In the genomic region with DNA sequence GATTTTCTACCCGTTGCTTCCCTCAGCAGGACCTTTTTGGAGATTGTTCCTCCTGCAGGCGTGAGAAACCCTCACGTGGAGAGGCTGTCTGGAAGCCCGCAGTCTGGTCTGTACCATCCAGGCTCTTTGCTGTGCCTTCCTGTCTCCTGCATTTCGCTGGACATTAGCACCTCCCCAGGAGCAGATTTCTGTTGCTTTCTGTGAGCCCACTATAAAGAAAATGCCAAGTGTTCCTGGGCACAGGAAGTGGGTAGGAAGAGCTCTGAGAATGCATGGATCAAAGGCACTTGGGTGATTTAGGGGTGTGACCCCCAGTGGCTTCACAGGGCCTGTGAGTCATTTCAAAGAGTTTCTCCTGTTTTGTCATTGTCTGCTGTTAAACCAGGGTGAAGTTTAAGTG, we compare ENCODE assay signal across 11 cellular contexts. TPM values are rescaled to one million over a fixed set of nuclear protein-coding genes. Genes with fewer than 3 reads are reported as not detected.
DNase-seq lines count a peak whose midpoint lies in the region; ATAC-seq and TF ChIP-seq lines count a peak whose summit lies in the region.
"Had no signal": no experiment of that assay in that cellular context is flagged by ENCODE, and none has a peak within 500 bp of the region (broad histone marks: within the 10 kb centered on the region; RNA-seq: fewer than 3 reads in every experiment).

No MANE protein-coding gene starts in this region.

- H3K27me3 Mint-ChIP-seq in HFFc6 (ENCODE audit: insufficient read depth): no peaks in the 10 kb centered on the region; the same call in 1 of the 2 replicates
- H3K27me3 Mint-ChIP-seq: activated CD8-positive, alpha-beta T cell treated with anti-CD3 and anti-CD28 coated beads for 36 hours had no signal

- H3K4me1 Mint-ChIP-seq in HFFc6 (ENCODE audit: low read depth): peaks cover 57% of the 10 kb centered on the region

- peak overlapping the region; percentile 80 for H3K4me3 Mint-ChIP-seq in HFFc6
- H3K4me3 Mint-ChIP-seq: activated CD8-positive, alpha-beta T cell treated with anti-CD3 and anti-CD28 coated beads for 36 hours had no signal

- H3K27me3 ChIP-seq in left ventricle myocardium inferior (ENCODE audit: low read depth): no peaks in the 10 kb centered on the region
- no peaks in the 10 kb centered on the region for H3K27me3 ChIP-seq in stomach smooth muscle (ENCODE audit: control insufficient read depth in 1 of 2, insufficient read depth in 2 of 2, low read length in 2 of 2)
- H3K27me3 ChIP-seq in WERI-Rb-1 (ENCODE audit: insufficient read depth, low read depth, severe bottlenecking): no peaks in the 10 kb centered on the region

- H3K9me3 Mint-ChIP-seq in HFFc6: no peaks in the 10 kb centered on the region
- H3K9me3 Mint-ChIP-seq: activated CD8-positive, alpha-beta T cell treated with anti-CD3 and anti-CD28 coated beads for 36 hours had no signal

- TF ChIP-seq CTCF in HFFc6 (IDR thresholded peaks at IDR 0.05): no peak
- no peak for TF ChIP-seq CTCF in left ventricle myocardium inferior (IDR thresholded peaks at IDR 0.05; ENCODE audit: borderline replicate concordance)
- TF ChIP-seq CTCF in WERI-Rb-1 (IDR thresholded peaks at IDR 0.05; ENCODE audit: low read depth, low read length): no peak

- intact Hi-C loops in left ventricle myocardium inferior (cut with micrococcal nuclease): no loop called here

- H3K9me3 ChIP-seq in left ventricle myocardium inferior (replicated peaks) (peaks cover 10% of the 10 kb centered on the region), stomach smooth muscle (ENCODE audit: control insufficient read depth in 2 of 2, low read length in 2 of 2) (no peaks in the 10 kb centered on the region), WERI-Rb-1 (ENCODE audit: severe bottlenecking) (no peaks in the 10 kb centered on the region)

- peak overlapping the region; percentile 88 for H3K27ac Mint-ChIP-seq in HFFc6
- H3K27ac Mint-ChIP-seq: activated CD8-positive, alpha-beta T cell treated with anti-CD3 and anti-CD28 coated beads for 36 hours had no signal

- DNase-seq in HFFc6 (peak; percentile 58), astrocyte of the hippocampus (ENCODE audit: low read depth, low spot score) (peak; percentile 52), left ventricle myocardium inferior (no peak), WERI-Rb-1 (no peak), NCI-H1436 (lab: John Stamatoyannopoulos, UW) (no peak)
- DNase-seq: activated CD8-positive, alpha-beta T cell treated with anti-CD3 and anti-CD28 coated beads for 36 hours; cortex of kidney; NCI-H1105 treated with DMSO at 0.1 percent for 48 hours had no signal

- H3K9ac ChIP-seq in stomach smooth muscle (ENCODE audit: low read length in 2 of 2): no peak overlapping the region

- peaks cover 6% of the 10 kb centered on the region for H3K36me3 Mint-ChIP-seq in HFFc6 (ENCODE audit: low read depth)

- no peak for ATAC-seq in HG03108 (IDR thresholded peaks at IDR 0.05; ENCODE audit: unreplicated experiment)
- no peak for ATAC-seq in HG03469 (IDR thresholded peaks at IDR 0.05; ENCODE audit: unreplicated experiment)
- ATAC-seq: activated CD8-positive, alpha-beta T cell treated with anti-CD3 and anti-CD28 coated beads for 36 hours had no signal

- peak overlapping the region; percentile 30 for H3K4me3 ChIP-seq in left ventricle myocardium inferior
- peak overlapping the region in 1 of 2 donors; percentile 40 for H3K4me3 ChIP-seq in stomach smooth muscle (ENCODE audit: low read length in 2 of 2)
- H3K4me3 ChIP-seq in WERI-Rb-1 (ENCODE audit: low read depth, low read length): no peak overlapping the region

- peaks cover 3% of the 10 kb centered on the region for H3K36me3 ChIP-seq in left ventricle myocardium inferior
- H3K36me3 ChIP-seq in stomach smooth muscle (ENCODE audit: control insufficient read depth in 2 of 2, insufficient read depth in 2 of 2, low read length in 2 of 2): no peaks in the 10 kb centered on the region
- no peaks in the 10 kb centered on the region for H3K36me3 ChIP-seq in WERI-Rb-1

- H3K4me1 ChIP-seq in left ventricle myocardium inferior: peaks cover 91% of the 10 kb centered on the region
- peaks cover 42% of the 10 kb centered on the region for H3K4me1 ChIP-seq in stomach smooth muscle (ENCODE audit: control insufficient read depth, insufficient read depth, low read length)

- peak overlapping the region; percentile 77 for H3K27ac ChIP-seq in left ventricle myocardium inferior (replicated peaks)
- peak overlapping the region; percentile 24 for H3K27ac ChIP-seq in stomach smooth muscle (ENCODE audit: low read length)
- H3K27ac ChIP-seq in WERI-Rb-1: no peak overlapping the region

RNA-seq across cellular contexts. Expression of a gene that starts 27.3 kb away (rescaled TPM):
- total RNA-seq in HFFc6 (2021; fragmentation: NEBNext Ultra II Directional; extraction: Animal tissue kit (Norgen Biotek cat#: 25700)): 100 to 1,000 TPM; 128 to 169 (median 159) TPM
- 484 TPM for total RNA-seq in left ventricle myocardium inferior

Comparison
In these comparisons a context has a peak if more than half of its experiments do, and no peak if none do; other contexts are left out.
1. DNase-seq: peak in HFFc6 (single experiment) and astrocyte of the hippocampus (single experiment); none in left ventricle myocardium inferior (single experiment), WERI-Rb-1 (single experiment) and NCI-H1436 (single experiment).